In genomic region chr4:86261634-86262033, GRCh38 we compare ENCODE assay signal across 23 cellular contexts.
DNase-seq lines count a peak whose midpoint lies in the region; ATAC-seq and TF ChIP-seq lines count a peak whose summit lies in the region.
"Had no signal": no experiment of that assay in that cellular context is flagged by ENCODE, and none has a peak within 500 bp of the region (broad histone marks: within the 10 kb centered on the region; RNA-seq: fewer than 3 reads in every experiment).

No MANE protein-coding gene starts in this region.

- no peak overlapping the region for H3K27ac Mint-ChIP-seq in T-helper 17 cell
- H3K27ac Mint-ChIP-seq in effector memory CD8-positive, alpha-beta T cell: no peak overlapping the region
- H3K27ac Mint-ChIP-seq: B cell; CD4-positive, alpha-beta T cell had no signal

- no peaks in the 10 kb centered on the region for H4K20me1 ChIP-seq in BLaER1
- H4K20me1 ChIP-seq in osteoblast (ENCODE audit: insufficient read depth, low read length): no peaks in the 10 kb centered on the region

- H3K79me2 ChIP-seq in osteoblast (ENCODE audit: insufficient read depth, low read length) (no peaks in the 10 kb centered on the region), mesendoderm (ENCODE audit: control insufficient read depth, insufficient read depth, low read length) (no peaks in the 10 kb centered on the region)

- H3K4me1 Mint-ChIP-seq in T-helper 17 cell: no peaks in the 10 kb centered on the region
- no peaks in the 10 kb centered on the region for H3K4me1 Mint-ChIP-seq in effector memory CD8-positive, alpha-beta T cell (ENCODE audit: low read depth in 2 of 2)
- H3K4me1 Mint-ChIP-seq: B cell had no signal

- no peak overlapping the region for H3K4me3 Mint-ChIP-seq in T-helper 17 cell
- H3K4me3 Mint-ChIP-seq in effector memory CD8-positive, alpha-beta T cell: no peak overlapping the region
- H3K4me3 Mint-ChIP-seq: B cell; CD4-positive, alpha-beta T cell had no signal

- DNase-seq in OCI-M1 (lab: John Stamatoyannopoulos, UW) (peak; percentile 22), choroid plexus epithelial cell (ENCODE audit: low read depth) (peak; percentile 18), osteoblast (ENCODE audit: insufficient read length, low spot score, missing footprints) (peak; percentile 44), T-helper 17 cell (no peak), mesendoderm (no peak)
- DNase-seq in effector memory CD8-positive, alpha-beta T cell: no peak
- DNase-seq: 8988T; Caco-2; CD4-positive, alpha-beta T cell; DMS153; EL; KBM-7; NCI-H1105 treated with DMSO at 0.1 percent for 48 hours; NCI-H1694; NCI-H2081 treated with DMSO at 0.1 percent for 48 hours; NCI-H446 treated with DMSO at 0.1 percent for 48 hours; NCI-H69; NK-92 treated with Interleukin-12 subunit alpha and Interleukin-12 subunit beta, amount 100 ng/mL, for 24 hours; SHP77 had no signal

- ATAC-seq in T-helper 17 cell (no peak), HG03097 (IDR thresholded peaks at IDR 0.05; ENCODE audit: low FRiP score, unreplicated experiment) (no peak)
- ATAC-seq in effector memory CD8-positive, alpha-beta T cell (replicated peaks): no peak
- ATAC-seq: HepG2 had no signal

- H3K4me2 ChIP-seq in BLaER1 (peak overlapping the region; percentile 30), osteoblast (ENCODE audit: insufficient read depth, low read length) (peak overlapping the region; percentile 15), mesendoderm (ENCODE audit: low read length) (no peak overlapping the region)

- H2AFZ ChIP-seq in osteoblast (ENCODE audit: low read length): no peak overlapping the region

- peaks cover 0 to 2% of the 10 kb centered on the region in 2 donors for H3K9me3 Mint-ChIP-seq in effector memory CD8-positive, alpha-beta T cell
- H3K9me3 Mint-ChIP-seq: CD4-positive, alpha-beta T cell had no signal

- no peak overlapping the region for H3K4ac ChIP-seq in mesendoderm (ENCODE audit: low read depth, low read length)

- H2BK5ac ChIP-seq in mesendoderm (ENCODE audit: low read length): no peak overlapping the region

- H3K36me3 ChIP-seq in BLaER1: no peaks in the 10 kb centered on the region
- H3K36me3 ChIP-seq in osteoblast (ENCODE audit: insufficient read depth, low read length): no peaks in the 10 kb centered on the region
- H3K36me3 ChIP-seq in mesendoderm (ENCODE audit: control insufficient read depth, insufficient read depth, low read length): no peaks in the 10 kb centered on the region

- H2AK5ac ChIP-seq in mesendoderm (ENCODE audit: low read length): no peak overlapping the region

- no peak overlapping the region for H2BK120ac ChIP-seq in mesendoderm (ENCODE audit: low read depth, low read length)

- H3K4me3 ChIP-seq in BLaER1 (no peak overlapping the region), choroid plexus epithelial cell (ENCODE audit: low read depth, low read length) (no peak overlapping the region), osteoblast (ENCODE audit: insufficient read depth, low read length) (no peak overlapping the region), mesendoderm (ENCODE audit: low read length) (no peak overlapping the region)

- TF ChIP-seq CTCF in choroid plexus epithelial cell (conservative IDR thresholded peaks at IDR 0.05; ENCODE audit: low read depth, low read length) (no peak), osteoblast (IDR thresholded peaks at IDR 0.05; ENCODE audit: extremely low read depth, low read depth, low read length) (no peak)

- H4K5ac ChIP-seq in mesendoderm (ENCODE audit: low read length): no peak overlapping the region

- no peaks in the 10 kb centered on the region for H3K36me3 Mint-ChIP-seq in T-helper 17 cell (ENCODE audit: low read depth)
- H3K36me3 Mint-ChIP-seq in effector memory CD8-positive, alpha-beta T cell (ENCODE audit: insufficient read depth): no peaks in the 10 kb centered on the region

- no peak overlapping the region for H4K8ac ChIP-seq in mesendoderm (ENCODE audit: low read depth, low read length)

- H3K27ac ChIP-seq in BLaER1 (no peak overlapping the region), osteoblast (ENCODE audit: low read depth, low read length) (no peak overlapping the region), mesendoderm (ENCODE audit: low read depth, low read length) (no peak overlapping the region)

- H3K27me3 Mint-ChIP-seq in T-helper 17 cell: no peaks in the 10 kb centered on the region
- no peaks in the 10 kb centered on the region for H3K27me3 Mint-ChIP-seq in effector memory CD8-positive, alpha-beta T cell
- H3K27me3 Mint-ChIP-seq: B cell; CD4-positive, alpha-beta T cell had no signal

- H3K27me3 ChIP-seq in BLaER1 (no peaks in the 10 kb centered on the region), osteoblast (ENCODE audit: insufficient read depth, low read length) (no peaks in the 10 kb centered on the region), mesendoderm (ENCODE audit: insufficient read depth, low read length, poor library complexity) (no peaks in the 10 kb centered on the region)

- no peak overlapping the region for H3K56ac ChIP-seq in mesendoderm (ENCODE audit: low read length)

- no peaks in the 10 kb centered on the region for H3K9me3 ChIP-seq in BLaER1
- H3K9me3 ChIP-seq in osteoblast (ENCODE audit: low read depth, low read length): no peaks in the 10 kb centered on the region
- H3K9me3 ChIP-seq in T-helper 17 cell (ENCODE audit: control insufficient read depth, low read length, poor library complexity, severe bottlenecking): no peaks in the 10 kb centered on the region
- H3K9me3 ChIP-seq: Caco-2 had no signal

- peaks cover 15% of the 10 kb centered on the region for H3K4me1 ChIP-seq in BLaER1
- peaks cover 3% of the 10 kb centered on the region for H3K4me1 ChIP-seq in osteoblast (ENCODE audit: insufficient read depth, low read length)
- no peaks in the 10 kb centered on the region for H3K4me1 ChIP-seq in mesendoderm (ENCODE audit: control insufficient read depth, low read depth, low read length)
- H3K4me1 ChIP-seq: Caco-2 had no signal

- H3K79me1 ChIP-seq in mesendoderm (ENCODE audit: low read length): no peaks in the 10 kb centered on the region

- no peak overlapping the region for H3K23ac ChIP-seq in mesendoderm (ENCODE audit: low read length)

- H3K9ac ChIP-seq in BLaER1 (no peak overlapping the region), mesendoderm (ENCODE audit: low read length) (no peak overlapping the region)

- H3K18ac ChIP-seq in mesendoderm (ENCODE audit: low read length): no peak overlapping the region

- WGBS in mesendoderm (ENCODE audit: extremely low coverage, insufficient coverage, low lambda C conversion rate): no CpG with 5 or more reads among the region's 1 CpG

- no peak overlapping the region for H2BK15ac ChIP-seq in mesendoderm (replicated peaks; ENCODE audit: low read depth)

Comparison
In these comparisons a context has a peak if more than half of its experiments do, and no peak if none do; other contexts are left out.
1. DNase-seq: peak in OCI-M1 (single experiment), choroid plexus epithelial cell (single experiment) and osteoblast (single experiment); none in T-helper 17 cell (0 of 3), mesendoderm (single experiment) and effector memory CD8-positive, alpha-beta T cell (0 of 3).